14 cellular contexts compared by ENCODE assay signal in the genomic region with DNA sequence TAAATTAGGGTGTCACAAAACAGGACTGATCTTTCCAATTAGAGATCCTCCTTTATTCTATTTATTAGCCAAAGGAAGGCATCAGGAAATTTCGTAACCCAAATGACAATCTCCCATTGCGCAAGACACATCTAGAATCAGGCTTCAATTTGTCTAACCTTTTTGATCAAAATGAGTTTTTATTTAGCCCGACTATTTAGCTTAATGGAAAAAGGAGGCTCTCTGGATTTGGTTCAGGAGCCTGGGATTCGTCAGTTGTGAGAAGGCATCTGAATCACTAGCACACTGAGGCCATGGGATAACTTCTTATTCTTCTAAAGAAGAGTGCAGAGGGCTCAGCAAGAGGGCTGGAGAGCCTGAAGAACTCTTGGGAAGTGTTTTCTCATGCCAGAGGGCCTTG.
"Had no signal": no experiment of that assay in that cellular context is flagged by ENCODE, and none has a peak within 500 bp of the region (broad histone marks: within the 10 kb centered on the region; RNA-seq: fewer than 3 reads in every experiment).

No MANE protein-coding gene starts in this region.

- H3K9me3 ChIP-seq: SK-N-SH, thyroid gland had no signal

- DNase-seq: activated CD4-positive, alpha-beta T cell treated with anti-CD3 and anti-CD28 coated beads, Interleukin-2, amount 10 ng/mL, durations not matched to agents 7 days and 5 days; activated CD8-positive, alpha-beta memory T cell treated with anti-CD3 and anti-CD28 coated beads for 24 hours; activated naive CD4-positive, alpha-beta T cell treated with anti-CD3 and anti-CD28 coated beads for 36 hours; cerebellar nuclear complex; dermis blood vessel endothelial cell; erythroblast; heart right ventricle; midbrain; naive thymus-derived CD4-positive, alpha-beta T cell; SK-N-SH; T-helper 1 cell; thyroid gland had no signal

- ATAC-seq: activated T-helper 17 cell treated with anti-CD3 and anti-CD28 coated beads, Interleukin-2, amount 50 U/mL, for 72 hours; heart right ventricle; naive thymus-derived CD4-positive, alpha-beta T cell had no signal

- H3K27ac ChIP-seq: heart right ventricle, thyroid gland had no signal

- H3K4me3 ChIP-seq: heart right ventricle, smooth muscle cell, thyroid gland had no signal

- H3K27me3 ChIP-seq: thyroid gland had no signal

- H3K4me1 ChIP-seq: heart right ventricle, thyroid gland had no signal

- H3K36me3 ChIP-seq: heart right ventricle, thyroid gland had no signal
